Comparison of ENCODE assay signal across 28 cellular contexts in genomic region chr3:174466471-174467054, GRCh38.
"Had no signal": no experiment of that assay in that cellular context is flagged by ENCODE, and none has a peak within 500 bp of the region (broad histone marks: within the 10 kb centered on the region; RNA-seq: fewer than 3 reads in every experiment).

No MANE protein-coding gene starts in this region.

- DNase-seq: activated B cell treated with CpG ODN at 0.5 μM for 24 hours; activated CD4-positive, alpha-beta T cell treated with anti-CD3 and anti-CD28 coated beads for 36 hours; activated CD4-positive, alpha-beta T cell treated with anti-CD3 and anti-CD28 coated beads, Interleukin-2, amount 50 U/mL, for 4 hours; activated CD8-positive, alpha-beta memory T cell treated with anti-CD3 and anti-CD28 coated beads, Interleukin-2, amount 50 U/mL, for 48 hours; activated naive CD4-positive, alpha-beta T cell treated with anti-CD3 and anti-CD28 coated beads for 36 hours; activated naive CD8-positive, alpha-beta T cell treated with anti-CD3 and anti-CD28 coated beads, Interleukin-2, amount 10 ng/mL, durations not matched to agents 7 days and 5 days; activated T-cell treated with anti-CD3 and anti-CD28 coated beads, Interleukin-2, amount 50 U/mL, for 4 hours; amniotic stem cell; colonic mucosa; dorsolateral prefrontal cortex; effector memory CD8-positive, alpha-beta T cell; heart left ventricle; kidney glomerular epithelial cell; left lung; naive thymus-derived CD8-positive, alpha-beta T cell; retina; stimulated activated CD4-positive, alpha-beta T cell treated with anti-CD3 and anti-CD28 coated beads, Interleukin-4, amount 100 ng/mL, for 24 hours; stimulated activated naive CD4-positive, alpha-beta T cell treated with Interleukin-2 at 50 U/mL for 16 hours; T1000; upper lobe of left lung had no signal

- H3K4me3 ChIP-seq: breast epithelium, colonic mucosa, dorsolateral prefrontal cortex, heart left ventricle, left lung, thoracic aorta, upper lobe of left lung had no signal

- H3K9me3 ChIP-seq: breast epithelium, colonic mucosa, left lung, thoracic aorta, upper lobe of left lung had no signal

- H3K27me3 Mint-ChIP-seq: activated B cell treated with CpG ODN at 0.5 μM for 24 hours; activated CD4-positive, alpha-beta T cell treated with anti-CD3 and anti-CD28 coated beads for 36 hours; activated naive CD8-positive, alpha-beta T cell treated with anti-CD3 and anti-CD28 coated beads, Interleukin-2, amount 10 ng/mL, durations not matched to agents 7 days and 5 days; central memory CD8-positive, alpha-beta T cell; effector memory CD8-positive, alpha-beta T cell; naive thymus-derived CD8-positive, alpha-beta T cell; progenitor cell of endocrine pancreas had no signal

- H3K36me3 ChIP-seq: breast epithelium, colonic mucosa, heart left ventricle, left lung, thoracic aorta, upper lobe of left lung had no signal

- H3K36me3 Mint-ChIP-seq: activated naive CD8-positive, alpha-beta T cell treated with anti-CD3 and anti-CD28 coated beads, Interleukin-2, amount 10 ng/mL, durations not matched to agents 7 days and 5 days had no signal

- H3K4me1 ChIP-seq: breast epithelium, colonic mucosa, heart left ventricle, left lung, upper lobe of left lung had no signal

- ATAC-seq: activated CD4-positive, alpha-beta T cell treated with anti-CD3 and anti-CD28 coated beads for 36 hours; activated T-cell treated with anti-CD3 and anti-CD28 coated beads, Interleukin-2, amount 50 U/mL, for 4 hours; effector memory CD8-positive, alpha-beta T cell; esophagus mucosa; heart left ventricle; left lung; naive thymus-derived CD8-positive, alpha-beta T cell had no signal

- H3K4me1 Mint-ChIP-seq: activated B cell treated with CpG ODN at 0.5 μM for 24 hours; activated CD4-positive, alpha-beta T cell treated with anti-CD3 and anti-CD28 coated beads for 36 hours; activated naive CD8-positive, alpha-beta T cell treated with anti-CD3 and anti-CD28 coated beads, Interleukin-2, amount 10 ng/mL, durations not matched to agents 7 days and 5 days; central memory CD8-positive, alpha-beta T cell; mesothelial cell of epicardium; naive thymus-derived CD8-positive, alpha-beta T cell had no signal

- H3K4me3 Mint-ChIP-seq: activated B cell treated with CpG ODN at 0.5 μM for 24 hours; activated CD4-positive, alpha-beta T cell treated with anti-CD3 and anti-CD28 coated beads for 36 hours; activated naive CD4-positive, alpha-beta T cell treated with anti-CD3 and anti-CD28 coated beads for 36 hours; activated naive CD8-positive, alpha-beta T cell treated with anti-CD3 and anti-CD28 coated beads, Interleukin-2, amount 10 ng/mL, durations not matched to agents 7 days and 5 days; activated T-cell treated with anti-CD3 and anti-CD28 coated beads, Interleukin-2, amount 50 U/mL, for 4 hours; central memory CD8-positive, alpha-beta T cell; effector memory CD8-positive, alpha-beta T cell; mesothelial cell of epicardium; naive thymus-derived CD8-positive, alpha-beta T cell; T-helper 1 cell treated with Interleukin-12 subunit alpha and Interleukin-12 subunit beta and Interleukin-4 antibody, amounts not matched to agents 30 μg/mL and 1 μg/mL, for 36 hours had no signal

- H3K27ac ChIP-seq: breast epithelium, colonic mucosa, dorsolateral prefrontal cortex, heart left ventricle, left lung, thoracic aorta, upper lobe of left lung had no signal

- H3K27me3 ChIP-seq: breast epithelium, colonic mucosa, dorsolateral prefrontal cortex, heart left ventricle, left lung, upper lobe of left lung had no signal

- H3K27ac Mint-ChIP-seq: activated B cell treated with CpG ODN at 0.5 μM for 24 hours; activated CD4-positive, alpha-beta T cell treated with anti-CD3 and anti-CD28 coated beads for 36 hours; activated naive CD4-positive, alpha-beta T cell treated with anti-CD3 and anti-CD28 coated beads for 36 hours; activated naive CD8-positive, alpha-beta T cell treated with anti-CD3 and anti-CD28 coated beads, Interleukin-2, amount 10 ng/mL, durations not matched to agents 7 days and 5 days; activated T-helper 2 cell treated with anti-CD3 and anti-CD28 coated beads, Interferon-gamma antibody, Interleukin-2, Interleukin-4, amounts not matched to agents 10 μg/mL and 5 μg/mL and 100 μg/mL, durations not matched to agents 14 hours and 24 hours and 36 hours; effector memory CD8-positive, alpha-beta T cell; mesothelial cell of epicardium; naive thymus-derived CD8-positive, alpha-beta T cell; progenitor cell of endocrine pancreas; T-helper 1 cell treated with Interleukin-12 subunit alpha and Interleukin-12 subunit beta and Interleukin-4 antibody, amounts not matched to agents 30 μg/mL and 1 μg/mL, for 36 hours had no signal

- H3K9me3 Mint-ChIP-seq: activated naive CD8-positive, alpha-beta T cell treated with anti-CD3 and anti-CD28 coated beads, Interleukin-2, amount 10 ng/mL, durations not matched to agents 7 days and 5 days; activated T-cell treated with anti-CD3 and anti-CD28 coated beads, Interleukin-2, amount 50 U/mL, for 4 hours; activated T-helper 2 cell treated with anti-CD3 and anti-CD28 coated beads, Interferon-gamma antibody, Interleukin-2, Interleukin-4, amounts not matched to agents 10 μg/mL and 5 μg/mL and 100 μg/mL, durations not matched to agents 14 hours and 24 hours and 36 hours; central memory CD8-positive, alpha-beta T cell; T-helper 1 cell treated with Interleukin-12 subunit alpha and Interleukin-12 subunit beta and Interleukin-4 antibody, amounts not matched to agents 30 μg/mL and 1 μg/mL, for 36 hours had no signal
